Comparison of ENCODE assay signal across 8 cellular contexts in the genomic region with DNA sequence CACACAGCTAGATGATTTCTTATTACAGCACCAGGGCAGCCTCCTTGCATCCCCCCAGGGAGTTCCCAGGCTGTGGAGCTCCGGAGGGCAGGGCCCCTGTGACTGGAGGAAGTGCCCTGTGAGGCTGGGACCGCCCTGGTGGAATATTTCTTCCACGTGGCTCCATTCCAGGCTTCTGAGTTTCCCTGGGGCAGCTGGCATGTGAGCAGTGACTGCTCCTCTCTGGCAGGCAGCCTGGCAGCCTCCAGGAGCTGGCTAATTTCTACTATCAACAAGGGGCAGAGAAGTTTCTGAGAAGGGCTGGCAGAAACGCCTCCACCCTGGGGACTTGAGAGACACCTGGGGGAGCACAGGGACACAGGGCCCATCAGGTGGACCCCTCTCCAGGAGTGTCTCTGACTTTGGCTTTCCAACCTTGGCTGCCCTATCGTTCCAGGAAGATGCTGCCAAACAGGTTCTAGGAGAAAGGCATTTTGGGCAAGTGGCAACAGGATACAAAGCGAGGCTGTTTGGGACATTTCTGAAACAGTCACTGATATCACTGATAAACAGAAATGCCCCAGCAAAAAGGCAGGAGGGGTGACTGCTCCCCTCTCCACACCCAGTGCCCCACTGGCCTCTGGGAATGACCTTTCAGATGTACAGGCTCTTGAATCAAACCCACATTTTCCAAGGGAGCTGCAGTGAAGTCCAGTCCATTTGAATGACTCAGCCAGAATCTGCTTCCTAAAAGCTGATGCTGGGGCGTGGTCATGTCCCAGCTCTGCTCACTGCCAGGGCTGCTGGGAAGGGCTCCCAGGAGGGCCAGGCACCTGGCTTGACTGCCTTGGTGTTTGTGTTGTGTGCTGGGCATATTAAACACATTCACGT. TPM values are rescaled to one million over a fixed set of nuclear protein-coding genes. Genes with fewer than 3 reads are reported as not detected.
A peak's percentile ranks its signal among the peaks of the same experiment; 100 is the strongest.
DNase-seq lines count a peak whose midpoint lies in the region; ATAC-seq and TF ChIP-seq lines count a peak whose summit lies in the region.

No MANE protein-coding gene starts in this region.

- peaks cover 8% of the 10 kb centered on the region for H3K36me3 Mint-ChIP-seq in nephron progenitor cell (ENCODE audit: low read depth)
- H3K36me3 Mint-ChIP-seq in activated CD4-positive, alpha-beta memory T cell treated with anti-CD3 and anti-CD28 coated beads for 36 hours, result peaks cover 12% of the 10 kb centered on the region

- peak overlapping the region; percentile 99 for H3K27ac ChIP-seq in PC-3 (ENCODE audit: low read length)
- peak overlapping the region; percentile 98 to 99 for H3K27ac ChIP-seq in esophagus (ENCODE audit: low read depth in 2 of 2, low read length in 1 of 2)

- TSS peak; percentile 32 for BruUV-seq in PC-3 (replicated peaks; lab: Mats Ljungman, UMichigan)

- CTCF ChIA-PET in PC-3 (lab: Charles Lee), result no interaction called here
- CTCF ChIA-PET in activated CD4-positive, alpha-beta memory T cell treated with anti-CD3 and anti-CD28 coated beads for 36 hours (lab: Charles Lee), result interaction anchor here (1.1 to 5.3 kb wide), 2 partner anchors 15 to 88 kb away, joined by 3 to 65 read pairs; no protein-coding TSS in a partner anchor

- H3K9ac ChIP-seq in PC-3 (ENCODE audit: low read length), result peak overlapping the region; percentile 78

- TF ChIP-seq CTCF in PC-3 (conservative IDR thresholded peaks at IDR 0.05; ENCODE audit: low read depth, low read length) (no peak), nephron progenitor cell (IDR thresholded peaks at IDR 0.05) (no peak)

- intact Hi-C loops in PC-3 (cut with micrococcal nuclease), result loop anchor here (1.0 kb wide), 1 partner anchor 16 kb away; a partner anchor contains a TSS
- intact Hi-C loops in activated CD4-positive, alpha-beta memory T cell treated with anti-CD3 and anti-CD28 coated beads for 36 hours (cut with micrococcal nuclease), result no loop called here

- peaks cover 77% of the 10 kb centered on the region for H3K79me2 ChIP-seq in PC-3 (ENCODE audit: low read length)

- H3K9me3 ChIP-seq in PC-3 (ENCODE audit: low read length) (no peaks in the 10 kb centered on the region), esophagus (ENCODE audit: control insufficient read depth in 2 of 2, insufficient read depth in 1 of 2, low read depth in 1 of 2, low read length in 1 of 2) (no peaks in the 10 kb centered on the region)

- peak overlapping the region; percentile 59 for H3K4me2 ChIP-seq in PC-3 (ENCODE audit: low read length)

- ATAC-seq in PC-3 (peak; percentile 29), GM19455 (IDR thresholded peaks at IDR 0.05; ENCODE audit: unreplicated experiment) (no peak)
- ATAC-seq in activated CD4-positive, CD25-positive, alpha-beta regulatory T cell treated with anti-CD3 and anti-CD28 coated beads, Interleukin-2, amount 50 U/mL, for 24 hours, result no peak

- H3K27ac Mint-ChIP-seq in nephron progenitor cell, result peak overlapping the region; percentile 81
- no peak overlapping the region for H3K27ac Mint-ChIP-seq in activated CD4-positive, alpha-beta memory T cell treated with anti-CD3 and anti-CD28 coated beads for 36 hours

- H3F3A ChIP-seq in PC-3 (ENCODE audit: low read length, unreplicated experiment), result peaks cover 33% of the 10 kb centered on the region

- H3K4me1 ChIP-seq in PC-3 (ENCODE audit: insufficient read depth, low read length) (peaks cover 85% of the 10 kb centered on the region), esophagus (ENCODE audit: control insufficient read depth in 2 of 2, insufficient read depth in 2 of 2, low read length in 1 of 2) (peaks cover 0 to 20% of the 10 kb centered on the region in 2 donors)

- no peaks in the 10 kb centered on the region for H3K9me3 Mint-ChIP-seq in nephron progenitor cell
- peaks cover 2% of the 10 kb centered on the region for H3K9me3 Mint-ChIP-seq in activated CD4-positive, alpha-beta memory T cell treated with anti-CD3 and anti-CD28 coated beads for 36 hours

- POLR2A ChIA-PET in PC-3 (lab: Charles Lee; ENCODE audit: unreplicated experiment), result interaction anchor here (0.6 to 1.9 kb wide), 5 partner anchors 10 to 29 kb away, joined by 3 to 36 read pairs (median 6); a partner anchor contains a TSS
- POLR2A ChIA-PET in activated CD4-positive, alpha-beta memory T cell treated with anti-CD3 and anti-CD28 coated beads for 36 hours (lab: Charles Lee), result no interaction called here

- H4K20me1 ChIP-seq in PC-3 (ENCODE audit: low read length), result no peaks in the 10 kb centered on the region

- no peak overlapping the region for H2AFZ ChIP-seq in PC-3 (ENCODE audit: low read length)

- peak overlapping the region; percentile 14; the same call in 1 of the 2 replicates for H3K4me3 ChIP-seq in PC-3 (ENCODE audit: low read length)
- H3K4me3 ChIP-seq in esophagus (ENCODE audit: low read depth in 1 of 2, low read length in 2 of 2), result no peak overlapping the region

- no peaks in the 10 kb centered on the region for H3K9me2 ChIP-seq in PC-3 (replicated peaks; ENCODE audit: low read length)

- peaks cover 50% of the 10 kb centered on the region for H3K4me1 Mint-ChIP-seq in nephron progenitor cell
- peaks cover 42% of the 10 kb centered on the region for H3K4me1 Mint-ChIP-seq in activated CD4-positive, alpha-beta memory T cell treated with anti-CD3 and anti-CD28 coated beads for 36 hours (ENCODE audit: low read depth)

- H3K27me3 ChIP-seq in PC-3 (ENCODE audit: low read length) (no peaks in the 10 kb centered on the region), esophagus (ENCODE audit: control insufficient read depth in 1 of 2, insufficient read depth in 2 of 2, low read length in 2 of 2) (no peaks in the 10 kb centered on the region)

- peaks cover 4% of the 10 kb centered on the region for H3K27me3 Mint-ChIP-seq in nephron progenitor cell (ENCODE audit: low read depth, poor library complexity)
- H3K27me3 Mint-ChIP-seq in activated CD4-positive, alpha-beta memory T cell treated with anti-CD3 and anti-CD28 coated beads for 36 hours, result no peaks in the 10 kb centered on the region

- peak; percentile 99 for DNase-seq in ELR (ENCODE audit: low read depth)
- DNase-seq in PC-3, result peak; percentile 93
- DNase-seq in nephron progenitor cell, result no peak
- no peak for DNase-seq in HuH-7 (ENCODE audit: low spot score)
- no peak for DNase-seq in activated CD4-positive, alpha-beta memory T cell treated with anti-CD3 and anti-CD28 coated beads for 36 hours

- H3K36me3 ChIP-seq in PC-3 (ENCODE audit: low read depth, low read length) (peaks cover 23% of the 10 kb centered on the region), esophagus (ENCODE audit: control insufficient read depth in 2 of 2, insufficient read depth in 2 of 2, low read length in 1 of 2) (no peaks in the 10 kb centered on the region)

- WGBS in esophagus, 2 donors, result 19% methylated on average over 8 of the region's 8 CpGs

- H3K4me3 Mint-ChIP-seq in nephron progenitor cell, result no peak overlapping the region
- no peak overlapping the region for H3K4me3 Mint-ChIP-seq in activated CD4-positive, alpha-beta memory T cell treated with anti-CD3 and anti-CD28 coated beads for 36 hours

RNA-seq across cellular contexts. Expression of a gene that starts 16.1 kb away (rescaled TPM):
- total RNA-seq in PC-3 (2014; rRNA removed), result 174 and 189 TPM in 2 replicates
- polyA plus RNA-seq in esophagus, result 10 to 100 TPM; 30.2 to 32.1 TPM
- 10 to 100 TPM; 49.3 to 49.7 TPM for total RNA-seq in activated CD4-positive, alpha-beta memory T cell treated with anti-CD3 and anti-CD28 coated beads for 36 hours

RNA-seq across cellular contexts. Expression of a gene that starts 30.4 kb away (rescaled TPM):
- total RNA-seq in PC-3 (2014; rRNA removed), result 62.6 and 63.6 TPM in 2 replicates
- 10 to 100 TPM in 1 of 2 donors, 1 to 10 TPM in 1; 8.3 to 11.5 TPM for polyA plus RNA-seq in esophagus
- 10 to 100 TPM; 88.0 to 91.3 TPM for total RNA-seq in activated CD4-positive, alpha-beta memory T cell treated with anti-CD3 and anti-CD28 coated beads for 36 hours

Comparison
In these comparisons a context has a peak if more than half of its experiments do, and no peak if none do; other contexts are left out.
1. DNase-seq: peak in ELR (single experiment) and PC-3 (single experiment); none in nephron progenitor cell (single experiment), HuH-7 (single experiment) and activated CD4-positive, alpha-beta memory T cell treated with anti-CD3 and anti-CD28 coated beads for 36 hours (single experiment).